In genomic region chr14:100850841-100851585, GRCh38 we compare ENCODE assay signal across 8 cellular contexts.
A peak's percentile ranks its signal among the peaks of the same experiment; 100 is the strongest.
DNase-seq lines count a peak whose midpoint lies in the region; ATAC-seq and TF ChIP-seq lines count a peak whose summit lies in the region.

No MANE protein-coding gene starts in this region.

- H3K27ac Mint-ChIP-seq in T-helper 2 cell treated with Interferon-gamma antibody and Interleukin-4, amounts not matched to agents 5 μg/mL and 100 μg/mL, for 36 hours: no peak overlapping the region

- H3K4me1 Mint-ChIP-seq in T-helper 2 cell treated with Interferon-gamma antibody and Interleukin-4, amounts not matched to agents 5 μg/mL and 100 μg/mL, for 36 hours (ENCODE audit: low read depth): peaks cover 1% of the 10 kb centered on the region

- no peak for TF ChIP-seq EP300 in Ishikawa (IDR thresholded peaks at IDR 0.05; ENCODE audit: borderline replicate concordance)

- TF ChIP-seq RAD21 in Ishikawa (IDR thresholded peaks at IDR 0.05; ENCODE audit: low read depth): peak; percentile 72

- no peaks in the 10 kb centered on the region for H3K27me3 Mint-ChIP-seq in T-helper 2 cell treated with Interferon-gamma antibody and Interleukin-4, amounts not matched to agents 5 μg/mL and 100 μg/mL, for 36 hours (ENCODE audit: low read depth)

- ATAC-seq in GM18909 (IDR thresholded peaks at IDR 0.05; ENCODE audit: poor library complexity, unreplicated experiment): peak; percentile 88

- no peaks in the 10 kb centered on the region for H3K36me3 Mint-ChIP-seq in T-helper 2 cell treated with Interferon-gamma antibody and Interleukin-4, amounts not matched to agents 5 μg/mL and 100 μg/mL, for 36 hours (ENCODE audit: low read depth)

- H3K4me3 Mint-ChIP-seq in T-helper 2 cell treated with Interferon-gamma antibody and Interleukin-4, amounts not matched to agents 5 μg/mL and 100 μg/mL, for 36 hours: no peak overlapping the region

- DNase-seq in AML-193 (lab: John Stamatoyannopoulos, UW) (peak; percentile 44 to 53), iPS-NIHi7 (ENCODE audit: extremely low spot score) (peak; percentile 87), hepatic stellate cell (ENCODE audit: low spot score) (no peak)
- peak; percentile 65 for DNase-seq in T-helper 2 cell treated with Interferon-gamma antibody and Interleukin-4, amounts not matched to agents 5 μg/mL and 100 μg/mL, for 36 hours (ENCODE audit: low spot score)
- DNase-seq in activated naive CD8-positive, alpha-beta T cell treated with anti-CD3 and anti-CD28 coated beads, Interleukin-2, amount 50 U/mL, for 16 hours (ENCODE audit: low read depth, low spot score): peak; percentile 54
- DNase-seq in stimulated activated CD4-positive, alpha-beta T cell treated with anti-CD3 and anti-CD28 coated beads, TNF-alpha, amount 100 ng/mL, for 1 hour (ENCODE audit: low read depth in 3 of 3, low spot score in 1 of 3): peak; percentile 27 to 73 (median 47)

- H3K9me3 Mint-ChIP-seq in T-helper 2 cell treated with Interferon-gamma antibody and Interleukin-4, amounts not matched to agents 5 μg/mL and 100 μg/mL, for 36 hours: no peaks in the 10 kb centered on the region

TF ChIP-seq in Ishikawa, 13 proteins besides CTCF, POLR2A, EP300 and RAD21:
- TF ChIP-seq CEBPB (IDR thresholded peaks at IDR 0.05) (no peak), MAX (IDR thresholded peaks at IDR 0.05) (no peak), REST (IDR thresholded peaks at IDR 0.05; ENCODE audit: low read depth) (no peak), YY1 (IDR thresholded peaks at IDR 0.05; ENCODE audit: low read depth) (no peak)
